1 cellular context compared by ENCODE assay signal in genomic region chr16:2530629-2531318, GRCh38.
TF ChIP-seq lines count a peak whose summit lies in the region.

No MANE protein-coding gene starts in this region.

TF ChIP-seq in K562, 482 proteins besides CTCF, POLR2A, EP300 and RAD21:
- TF ChIP-seq KAT7 (CRISPR knock-in tag; IDR thresholded peaks at IDR 0.05; ENCODE audit: borderline replicate concordance) (0 out of 2 replicates have a peak, but pooled peaks have one; percentile 16), POLR2G (IDR thresholded peaks at IDR 0.05; ENCODE audit: low read depth, low read length) (peak; percentile 45), ZNF57 (CRISPR knock-in tag; IDR thresholded peaks at IDR 0.05) (no peak), FOXA3 (CRISPR knock-in tag; conservative IDR thresholded peaks at IDR 0.05 in 1 of 2, IDR thresholded peaks at IDR 0.05 in 1 of 2) (no peak)
TF ChIP-seq in K562: peak in this region for 2.
